ENCODE assay signal across 15 cellular contexts in the genomic region with DNA sequence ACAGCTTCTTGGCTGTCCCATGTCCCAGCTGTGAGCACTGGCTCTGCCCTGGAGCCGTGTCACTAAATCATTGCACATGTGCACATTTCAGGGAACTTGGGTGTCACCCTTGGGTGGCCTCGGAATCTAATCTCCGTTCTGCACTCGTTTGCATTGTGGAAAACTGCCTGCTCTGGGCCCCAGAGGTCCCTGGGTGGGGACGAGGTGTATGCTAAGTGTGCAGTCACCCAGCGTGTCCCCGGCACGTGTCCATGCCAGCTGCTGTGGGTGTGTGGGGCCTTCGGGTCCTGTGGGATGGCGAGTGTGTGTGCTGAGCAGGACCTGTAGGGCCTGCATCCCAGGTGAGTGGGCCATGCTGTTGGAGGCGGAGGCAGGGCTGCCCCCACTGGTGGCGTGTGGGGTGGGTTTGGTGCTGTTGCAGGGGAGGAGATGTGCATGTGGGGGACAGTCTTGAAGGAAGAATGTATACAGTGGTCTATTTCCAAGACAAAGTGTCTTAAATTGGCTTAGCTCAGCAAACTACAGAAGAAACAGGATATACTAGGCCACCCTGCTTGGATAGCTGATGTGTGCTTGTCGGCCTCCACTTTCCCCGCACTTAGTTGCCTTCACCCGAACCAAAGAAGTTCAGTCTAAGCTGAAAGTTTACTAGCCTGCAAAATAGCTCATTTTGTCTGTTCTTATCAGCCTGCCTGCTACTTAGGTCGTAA.
"Had no signal": no experiment of that assay in that cellular context is flagged by ENCODE, and none has a peak within 500 bp of the region (broad histone marks: within the 10 kb centered on the region; RNA-seq: fewer than 3 reads in every experiment).

No MANE protein-coding gene starts in this region.

- H3K27ac Mint-ChIP-seq: activated T-helper 17 cell treated with anti-CD3 and anti-CD28 coated beads, Interleukin-2, amount 50 U/mL, for 72 hours; stimulated activated naive B cell treated with anti-CD40 and anti-IgM and Interleukin-4, amounts not matched to agents 10 μg/mL and 1 μg/mL and 100 μg/mL, for 72 hours had no signal

- H3K4me1 ChIP-seq: uterus had no signal

- H3K4me3 Mint-ChIP-seq: activated T-helper 17 cell treated with anti-CD3 and anti-CD28 coated beads, Interleukin-2, amount 50 U/mL, for 72 hours; stimulated activated naive B cell treated with anti-CD40 and anti-IgM and Interleukin-4, amounts not matched to agents 10 μg/mL and 1 μg/mL and 100 μg/mL, for 72 hours had no signal

- DNase-seq: activated CD4-positive, alpha-beta T cell treated with anti-CD3 and anti-CD28 coated beads, Interleukin-2, amount 50 U/mL, for 48 hours; activated CD4-positive, CD25-positive, alpha-beta regulatory T cell treated with anti-CD3 and anti-CD28 coated beads, Interleukin-2, amount 50 U/mL, for 72 hours; activated naive CD4-positive, alpha-beta T cell treated with Interleukin-2 at 50 U/mL for 16 hours; aorta; cerebellar nuclear complex; effector CD8-positive, alpha-beta T cell; foreskin melanocyte; left cardiac atrium; stimulated activated naive B cell treated with anti-CD40 and anti-IgM and Interleukin-4, amounts not matched to agents 10 μg/mL and 1 μg/mL and 100 μg/mL, for 72 hours; T1000; thyroid gland; uterus had no signal

- H3K27ac ChIP-seq: neutrophil, thyroid gland, uterus had no signal

- H3K9me3 Mint-ChIP-seq: activated T-helper 17 cell treated with anti-CD3 and anti-CD28 coated beads, Interleukin-2, amount 50 U/mL, for 72 hours had no signal

- ATAC-seq: activated T-helper 17 cell treated with anti-CD3 and anti-CD28 coated beads, Interleukin-2, amount 50 U/mL, for 72 hours; left cardiac atrium; stimulated activated naive B cell treated with anti-CD40 and anti-IgM and Interleukin-4, amounts not matched to agents 10 μg/mL and 1 μg/mL and 100 μg/mL, for 72 hours had no signal

- H3K4me3 ChIP-seq: lung, thyroid gland, uterus had no signal

- H3K36me3 ChIP-seq: uterus had no signal

- H3K9me3 ChIP-seq: neutrophil, thyroid gland, uterus had no signal

- H3K27me3 Mint-ChIP-seq: activated T-helper 17 cell treated with anti-CD3 and anti-CD28 coated beads, Interleukin-2, amount 50 U/mL, for 72 hours; stimulated activated naive B cell treated with anti-CD40 and anti-IgM and Interleukin-4, amounts not matched to agents 10 μg/mL and 1 μg/mL and 100 μg/mL, for 72 hours had no signal
